21 cellular contexts compared by ENCODE assay signal in the genomic region with DNA sequence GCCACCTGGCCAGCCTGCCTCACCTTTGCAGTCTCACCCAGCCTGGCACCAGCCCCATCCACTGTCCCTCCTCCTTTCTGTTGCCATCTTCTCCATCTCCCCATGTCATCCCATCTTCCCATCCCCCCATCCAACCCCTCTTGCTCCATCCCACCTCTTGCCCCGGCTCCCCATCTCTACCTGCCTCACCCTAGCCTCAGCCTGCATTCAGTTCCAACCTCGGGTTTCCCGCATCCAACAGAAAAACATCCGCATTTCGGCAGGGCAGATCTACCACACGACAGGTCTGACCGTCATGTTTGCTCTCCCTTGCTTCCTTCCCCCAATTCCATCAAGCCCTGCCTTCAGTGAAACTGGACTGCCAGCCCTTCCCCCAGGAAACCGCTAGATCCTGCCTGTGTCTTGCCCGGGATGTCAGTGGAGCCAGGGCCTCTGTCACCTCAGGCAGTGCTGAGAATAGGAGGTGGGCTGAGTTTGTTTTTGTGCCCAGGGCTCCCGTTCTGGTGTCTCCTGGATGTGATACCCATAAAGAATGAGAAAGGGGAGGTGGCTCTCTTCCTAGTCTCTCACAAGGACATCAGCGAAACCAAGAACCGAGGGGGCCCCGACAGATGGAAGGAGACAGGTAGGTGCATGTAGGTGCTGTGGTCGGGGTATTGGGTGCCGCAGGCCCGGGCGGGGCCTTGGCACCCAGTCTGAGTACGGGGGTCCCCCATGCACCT. TPM values are rescaled to one million over a fixed set of nuclear protein-coding genes. Genes with fewer than 3 reads are reported as not detected.
DNase-seq lines count a peak whose midpoint lies in the region; ATAC-seq lines count a peak whose summit lies in the region.
"Had no signal": no experiment of that assay in that cellular context is flagged by ENCODE, and none has a peak within 500 bp of the region (broad histone marks: within the 10 kb centered on the region; RNA-seq: fewer than 3 reads in every experiment).

No MANE protein-coding gene starts in this region.

- H3K27me3 Mint-ChIP-seq in memory B cell: peaks cover 16% of the 10 kb centered on the region

- H3K36me3 Mint-ChIP-seq in memory B cell: no peaks in the 10 kb centered on the region
- H3K36me3 Mint-ChIP-seq: activated CD8-positive, alpha-beta memory T cell treated with anti-CD3 and anti-CD28 coated beads, Interleukin-2, amount 10 ng/mL, durations not matched to agents 7 days and 5 days had no signal

- peak overlapping the region; percentile 52 for H3K4me3 Mint-ChIP-seq in memory B cell
- H3K4me3 Mint-ChIP-seq: activated CD8-positive, alpha-beta memory T cell treated with anti-CD3 and anti-CD28 coated beads, Interleukin-2, amount 10 ng/mL, durations not matched to agents 7 days and 5 days had no signal

- H3K4me1 Mint-ChIP-seq in memory B cell: peaks cover 26% of the 10 kb centered on the region

- H3K27ac Mint-ChIP-seq in memory B cell: peak overlapping the region; percentile 29
- H3K27ac Mint-ChIP-seq: activated CD8-positive, alpha-beta memory T cell treated with anti-CD3 and anti-CD28 coated beads, Interleukin-2, amount 10 ng/mL, durations not matched to agents 7 days and 5 days had no signal

- DNase-seq in activated T-cell treated with anti-CD3 and anti-CD28 coated beads, Interleukin-2, amount 50 U/mL, for 48 hours: peak; percentile 13 to 19
- DNase-seq in activated T-cell treated with anti-CD3 and anti-CD28 coated beads, Interleukin-2, amount 50 U/mL, for 1 hour: no peak
- DNase-seq in UCSD-AML1 (lab: John Stamatoyannopoulos, UW; ENCODE audit: unreplicated experiment) (peak; percentile 51), memory B cell (ENCODE audit: low spot score in 2 of 2) (no peak), NCI-H2081 (lab: John Stamatoyannopoulos, UW) (no peak)
- DNase-seq in stimulated activated CD8-positive, alpha-beta memory T cell treated with anti-CD3 and anti-CD28 coated beads, Interleukin-4, amount 100 ng/mL, for 48 hours: peak; percentile 19
- DNase-seq: ACHN; activated CD4-positive, alpha-beta T cell treated with anti-CD3 and anti-CD28 coated beads for 1 hour; activated CD8-positive, alpha-beta memory T cell treated with anti-CD3 and anti-CD28 coated beads, Interleukin-2, amount 10 ng/mL, durations not matched to agents 7 days and 5 days; activated effector memory CD4-positive, alpha-beta T cell treated with anti-CD3 and anti-CD28 coated beads, Interleukin-2, amount 50 U/mL, for 16 hours; amniotic stem cell; foreskin melanocyte; hippocampal formation; lower lobe of right lung; NCI-H1930; NCI-H446; pancreas; stimulated activated CD4-positive, alpha-beta T cell treated with anti-CD3 and anti-CD28 coated beads, Interleukin-1b, Interleukin-23, amount 100 ng/mL, for 48 hours; stimulated activated naive CD4-positive, alpha-beta T cell treated with Interleukin-2 at 50 U/mL for 16 hours had no signal

- no peaks in the 10 kb centered on the region for H3K9me3 Mint-ChIP-seq in memory B cell

- no peak for ATAC-seq in memory B cell (ENCODE audit: low read depth)
- no peak for ATAC-seq in HG03045 (IDR thresholded peaks at IDR 0.05; ENCODE audit: unreplicated experiment)
- ATAC-seq in esophagus mucosa: no peak
- ATAC-seq: activated CD8-positive, alpha-beta memory T cell treated with anti-CD3 and anti-CD28 coated beads, Interleukin-2, amount 10 ng/mL, durations not matched to agents 7 days and 5 days; lower lobe of right lung; pancreas had no signal

RNA-seq across cellular contexts. Expression of a gene that starts 2.5 kb away (rescaled TPM):
- total RNA-seq in esophagus mucosa: not detected

RNA-seq across cellular contexts. Expression of a gene that starts 26.6 kb away (rescaled TPM):
- total RNA-seq in esophagus mucosa: 41.8 TPM

Comparison
In these comparisons a context has a peak if more than half of its experiments do, and no peak if none do; other contexts are left out.
1. DNase-seq: peak in activated T-cell treated with anti-CD3 and anti-CD28 coated beads, Interleukin-2, amount 50 U/mL, for 48 hours (2 of 2), UCSD-AML1 (single experiment) and stimulated activated CD8-positive, alpha-beta memory T cell treated with anti-CD3 and anti-CD28 coated beads, Interleukin-4, amount 100 ng/mL, for 48 hours (single experiment); none in activated T-cell treated with anti-CD3 and anti-CD28 coated beads, Interleukin-2, amount 50 U/mL, for 1 hour (single experiment), memory B cell (0 of 2) and NCI-H2081 (0 of 2).